Comparison of ENCODE assay signal across 8 cellular contexts in genomic region chr1:117060441-117061317, GRCh38. TPM values are rescaled to one million over a fixed set of nuclear protein-coding genes. Genes with fewer than 3 reads are reported as not detected.
DNase-seq lines count a peak whose midpoint lies in the region; ATAC-seq and TF ChIP-seq lines count a peak whose summit lies in the region.

No MANE protein-coding gene starts in this region.

- H3K27me3 ChIP-seq in Caco-2 (replicated peaks; ENCODE audit: control insufficient read depth, insufficient read depth, low read length) (no peaks in the 10 kb centered on the region), SJSA1 (replicated peaks) (no peaks in the 10 kb centered on the region)

- H3K4me1 Mint-ChIP-seq in Caco-2 (ENCODE audit: low read depth, unreplicated experiment): no peaks in the 10 kb centered on the region

- no peaks in the 10 kb centered on the region for H3K27me3 Mint-ChIP-seq in Caco-2 (ENCODE audit: insufficient read depth, unreplicated experiment)

- peak overlapping the region; percentile 58 for H3K27ac ChIP-seq in SJSA1
- H3K27ac ChIP-seq in epithelial cell of prostate: peak overlapping the region; percentile 43

- BruUV-seq in Caco-2 (replicated peaks; lab: Mats Ljungman, UMichigan): TSS peak; percentile 75

- no peaks in the 10 kb centered on the region for H3K9me3 Mint-ChIP-seq in Caco-2 (ENCODE audit: unreplicated experiment)

- H3K4me3 ChIP-seq in Caco-2 (ENCODE audit: low read depth, low read length) (peak overlapping the region; percentile 64), SJSA1 (peak overlapping the region; percentile 59)

- no peaks in the 10 kb centered on the region for H3K36me3 ChIP-seq in Caco-2 (ENCODE audit: control insufficient read depth, insufficient read depth, low read length)
- H3K36me3 ChIP-seq in SJSA1: peaks cover 19% of the 10 kb centered on the region

- H3K36me3 Mint-ChIP-seq in Caco-2 (ENCODE audit: insufficient read depth, unreplicated experiment): peaks cover 8% of the 10 kb centered on the region

- intact Hi-C loops in Caco-2 (cut with micrococcal nuclease; ENCODE audit: unreplicated experiment): loop anchor here (1.0 kb wide), 2 partner anchors 61 to 78 kb away; partner anchors contain the start of gene TRIM45

- ATAC-seq in GM18867 (IDR thresholded peaks at IDR 0.05; ENCODE audit: unreplicated experiment) (peak; percentile 8), HG03135 (IDR thresholded peaks at IDR 0.05; ENCODE audit: unreplicated experiment) (peak; percentile 8), GM21360 (IDR thresholded peaks at IDR 0.05; ENCODE audit: unreplicated experiment) (no peak)

- POLR2A ChIA-PET in Caco-2 (lab: Charles Lee): interaction anchor here (0.8 to 1.8 kb wide), 4 partner anchors 11 to 218 kb away, joined by 3 to 7 read pairs (median 4); no protein-coding TSS in a partner anchor

- CTCF ChIA-PET in Caco-2 (lab: Charles Lee): interaction anchor here (0.8 to 1.8 kb wide), 9 partner anchors 20 to 486 kb away, joined by 3 to 7 read pairs (median 4); no protein-coding TSS in a partner anchor

- TF ChIP-seq CTCF in Caco-2 (IDR thresholded peaks at IDR 0.05; ENCODE audit: insufficient read depth in 1 of 2, low read depth in 1 of 2, low read length in 1 of 2, severe bottlenecking in 1 of 2, unreplicated experiment in 1 of 2): no peak

- no peak overlapping the region for H3K27ac Mint-ChIP-seq in Caco-2 (ENCODE audit: unreplicated experiment)

- H3K9me3 ChIP-seq in Caco-2: no peaks in the 10 kb centered on the region
- H3K9me3 ChIP-seq in SJSA1 (replicated peaks): no peaks in the 10 kb centered on the region

- H3K4me3 Mint-ChIP-seq in Caco-2 (ENCODE audit: unreplicated experiment): no peak overlapping the region

- DNase-seq in Caco-2: peak; percentile 24 to 41
- DNase-seq in SJSA1 (ENCODE audit: low read depth in 1 of 2, low spot score in 2 of 2): peak in 1 of 2 experiments; percentile 42
- peak; percentile 34 for DNase-seq in epithelial cell of prostate (ENCODE audit: low read depth, low spot score)
- DNase-seq in myocyte (ENCODE audit: low read depth): peak; percentile 42
- no peak for DNase-seq in cortex of kidney (lab: John Stamatoyannopoulos, UW)

- H3K4me1 ChIP-seq in Caco-2 (no peaks in the 10 kb centered on the region; the same call in 1 of the 2 replicates), SJSA1 (replicated peaks) (peaks cover 22% of the 10 kb centered on the region)

RNA-seq across cellular contexts. Expression of gene TTF2, which starts 0.6 kb away (rescaled TPM):
- total RNA-seq in Caco-2 (2022) (31.9 and 33.4 TPM in 2 replicates), myocyte (11.6 and 11.8 TPM in 2 replicates)
- 25.0 and 29.6 TPM in 2 replicates for total RNA-seq in SJSA1 (2014; rRNA removed; shearing (Covaris generic))
- polyA plus RNA-seq in myocyte (2012): 5.5 TPM

RNA-seq across cellular contexts. Expression of gene CD101, which starts 59.1 kb away (rescaled TPM):
- total RNA-seq in Caco-2 (2022) (0.16 and 0.86 TPM in 2 replicates), myocyte (0.10 and 0.11 TPM in 2 replicates)
- 0.05 and 0.50 TPM in 2 replicates for total RNA-seq in SJSA1 (2014; rRNA removed; shearing (Covaris generic))
- 0.61 TPM for polyA plus RNA-seq in myocyte (2012)
